29 cellular contexts compared by ENCODE assay signal in the genomic region with DNA sequence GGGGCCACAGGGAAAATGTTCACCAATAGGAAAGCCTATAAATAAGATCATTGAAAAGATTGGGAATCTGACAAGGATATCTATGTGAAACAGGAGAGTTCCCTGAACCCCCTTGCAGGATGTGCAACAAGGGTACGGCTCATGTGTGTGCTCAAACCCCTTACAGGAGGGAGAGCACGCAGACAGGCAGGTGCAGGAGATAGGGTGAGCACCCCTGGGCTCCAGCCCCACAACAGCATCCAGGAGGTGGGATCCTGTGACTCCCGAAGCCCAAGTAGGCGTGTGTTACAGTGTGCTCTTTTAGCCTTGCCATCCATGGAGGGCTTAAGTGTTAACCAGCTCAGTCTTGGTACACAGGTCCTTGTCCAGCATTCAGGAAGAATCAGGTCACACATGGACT.
DNase-seq lines count a peak whose midpoint lies in the region; ATAC-seq, FAIRE-seq and TF ChIP-seq lines count a peak whose summit lies in the region.
"Had no signal": no experiment of that assay in that cellular context is flagged by ENCODE, and none has a peak within 500 bp of the region (broad histone marks: within the 10 kb centered on the region; RNA-seq: fewer than 3 reads in every experiment).

No MANE protein-coding gene starts in this region.

- H2BK5ac ChIP-seq in trophoblast cell (ENCODE audit: low read depth, low read length, poor library complexity), result no peak overlapping the region

- H3K14ac ChIP-seq in trophoblast cell (ENCODE audit: low read length), result no peak overlapping the region

- WGBS in trophoblast cell (ENCODE audit: extremely low coverage, insufficient coverage, insufficient read length), result no CpG with 5 or more reads among the region's 4 CpGs

- H2AK5ac ChIP-seq in trophoblast cell (ENCODE audit: low read length), result peak overlapping the region; percentile 11

- DNase-seq in HTR-8/SVneo (ENCODE audit: insufficient read length, low spot score), result no peak
- peak; percentile 60 for DNase-seq in chondrocyte (ENCODE audit: low spot score)
- DNase-seq in trophoblast cell, result no peak
- peak; percentile 9 for DNase-seq in upper lobe of right lung
- no peak for DNase-seq in AG08395 (ENCODE audit: low spot score)
- DNase-seq in HEK293T (ENCODE audit: extremely low spot score), result no peak
- DNase-seq in SIG-M5 (lab: John Stamatoyannopoulos, UW), result no peak
- DNase-seq: 8988T; ACHN; AML-193; CD4-positive, alpha-beta memory T cell; CD4-positive, CD25-positive, alpha-beta regulatory T cell; CD8-positive, alpha-beta memory T cell; COR-L47; DMS 273 treated with DMSO at 0.1 percent for 48 hours; DMS153; DMS53; DMS79; DND-41; EL; GDM1 had no signal

- no peaks in the 10 kb centered on the region for H3K27me3 ChIP-seq in trophoblast cell (ENCODE audit: insufficient read depth, low read length)
- H3K27me3 ChIP-seq in upper lobe of right lung, result peaks cover 25% of the 10 kb centered on the region

- peak overlapping the region; percentile 63 for H2BK12ac ChIP-seq in trophoblast cell (ENCODE audit: low read length)

- no peaks in the 10 kb centered on the region for H3K36me3 Mint-ChIP-seq in chondrocyte (ENCODE audit: low read depth)
- H3K36me3 Mint-ChIP-seq: CD4-positive, alpha-beta memory T cell; CD4-positive, CD25-positive, alpha-beta regulatory T cell; CD8-positive, alpha-beta memory T cell had no signal

- H3K4me3 Mint-ChIP-seq in chondrocyte (ENCODE audit: unreplicated experiment), result no peak overlapping the region
- H3K4me3 Mint-ChIP-seq: B cell; CD4-positive, alpha-beta memory T cell; CD4-positive, CD25-positive, alpha-beta regulatory T cell; CD8-positive, alpha-beta memory T cell had no signal

- H3K4ac ChIP-seq in trophoblast cell (ENCODE audit: low read depth, low read length), result no peak overlapping the region

- H4K8ac ChIP-seq in trophoblast cell (ENCODE audit: low read depth, low read length), result no peak overlapping the region

- H3K4me1 ChIP-seq in trophoblast cell (ENCODE audit: control insufficient read depth in 1 of 2, insufficient read depth in 2 of 2, low read length in 2 of 2) (peaks cover 18 to 19% of the 10 kb centered on the region in 2 experiments), upper lobe of right lung (no peaks in the 10 kb centered on the region)

- POLR2A ChIA-PET in HEK293T (lab: Yijun Ruan, JAX), result no interaction called here

- no peaks in the 10 kb centered on the region for H3K9me3 Mint-ChIP-seq in chondrocyte (ENCODE audit: low read depth)
- H3K9me3 Mint-ChIP-seq: CD4-positive, CD25-positive, alpha-beta regulatory T cell had no signal

- no peak overlapping the region for H3K4me2 ChIP-seq in trophoblast cell (ENCODE audit: low read length)
- H3K4me2 ChIP-seq: BLaER1 treated with 17β-estradiol and CSF1 and Interleukin-3, amounts not matched to agents 10 nM and 100 nM had no signal

- no peak for TF ChIP-seq CTCF in chondrocyte (IDR thresholded peaks at IDR 0.05)
- no peak for TF ChIP-seq CTCF in upper lobe of right lung (IDR thresholded peaks at IDR 0.05)

- H3K4me3 ChIP-seq in trophoblast cell (ENCODE audit: low read depth, low read length), result no peak overlapping the region
- H3K4me3 ChIP-seq in upper lobe of right lung, result no peak overlapping the region
- H3K4me3 ChIP-seq: BLaER1 treated with 17β-estradiol and CSF1 and Interleukin-3, amounts not matched to agents 10 nM and 100 nM; GM12878 had no signal

- H4K12ac ChIP-seq in trophoblast cell (ENCODE audit: low read depth, low read length), result no peak overlapping the region

- intact Hi-C loops in upper lobe of right lung (cut with DNase I), result no loop called here

- H2BK120ac ChIP-seq in trophoblast cell (ENCODE audit: insufficient read depth, low read length, poor library complexity), result no peak overlapping the region

- no peak overlapping the region for H3K23ac ChIP-seq in trophoblast cell (ENCODE audit: low read length)

- H3K18ac ChIP-seq in trophoblast cell (ENCODE audit: low read length), result no peak overlapping the region

- peaks cover 18% of the 10 kb centered on the region for H3K79me1 ChIP-seq in trophoblast cell (ENCODE audit: low read length)

- no peak overlapping the region for H2AFZ ChIP-seq in trophoblast cell (ENCODE audit: insufficient read depth, low read length, poor library complexity)

- H4K91ac ChIP-seq in trophoblast cell (ENCODE audit: low read depth, low read length), result peak overlapping the region; percentile 10

- peaks cover 5% of the 10 kb centered on the region for H3K79me2 ChIP-seq in trophoblast cell (ENCODE audit: control insufficient read depth, insufficient read depth, low read length, poor library complexity)

- CTCF ChIA-PET in HEK293T (lab: Yijun Ruan, JAX), result interaction anchor here (0.6 kb wide), 1 partner anchor 432 kb away, joined by 3 read pairs; no protein-coding TSS in a partner anchor

- H3K9ac ChIP-seq in trophoblast cell (ENCODE audit: low read length), result no peak overlapping the region
- H3K9ac ChIP-seq: BLaER1 treated with 17β-estradiol and CSF1 and Interleukin-3, amounts not matched to agents 10 nM and 100 nM had no signal

- H3K36me3 ChIP-seq in trophoblast cell (ENCODE audit: control insufficient read depth in 1 of 2, insufficient read depth in 2 of 2, low read length in 2 of 2) (no peaks in the 10 kb centered on the region), upper lobe of right lung (no peaks in the 10 kb centered on the region)
- H3K36me3 ChIP-seq: BLaER1 treated with 17β-estradiol and CSF1 and Interleukin-3, amounts not matched to agents 10 nM and 100 nM had no signal

- ATAC-seq in upper lobe of right lung (no peak), HG03045 (IDR thresholded peaks at IDR 0.05; ENCODE audit: unreplicated experiment) (no peak)
- ATAC-seq: GM12878 had no signal

- H3K9me3 ChIP-seq in trophoblast cell (ENCODE audit: insufficient read depth, low read depth, low read length) (peaks cover 3% of the 10 kb centered on the region), upper lobe of right lung (no peaks in the 10 kb centered on the region)
- H3K9me3 ChIP-seq: BLaER1 treated with 17β-estradiol and CSF1 and Interleukin-3, amounts not matched to agents 10 nM and 100 nM had no signal

- H3K27ac Mint-ChIP-seq in chondrocyte (ENCODE audit: unreplicated experiment), result no peak overlapping the region
- H3K27ac Mint-ChIP-seq: B cell; CD4-positive, alpha-beta memory T cell; CD4-positive, CD25-positive, alpha-beta regulatory T cell; CD8-positive, alpha-beta memory T cell had no signal

- peaks cover 24% of the 10 kb centered on the region for H3K4me1 Mint-ChIP-seq in chondrocyte (ENCODE audit: low read depth)
- H3K4me1 Mint-ChIP-seq: B cell had no signal

- peak; percentile 92 for FAIRE-seq in HTR-8/SVneo (lab: Jason Lieb, UNC)
- FAIRE-seq: A204.1, GM12878, GM12892, GM18507 had no signal

- H3K27ac ChIP-seq in trophoblast cell (ENCODE audit: low read depth, low read length), result no peak overlapping the region
- H3K27ac ChIP-seq in upper lobe of right lung, result no peak overlapping the region
- H3K27ac ChIP-seq: BLaER1 treated with 17β-estradiol and CSF1 and Interleukin-3, amounts not matched to agents 10 nM and 100 nM; C4-2B had no signal

- no peaks in the 10 kb centered on the region for H3K27me3 Mint-ChIP-seq in chondrocyte (ENCODE audit: low read depth)

TF ChIP-seq in HEK293T, 16 proteins besides CTCF, POLR2A, EP300 and RAD21:
- TF ChIP-seq SP1 (IDR thresholded peaks at IDR 0.05) (no peak), TARDBP (IDR thresholded peaks at IDR 0.05) (no peak), LEF1 (IDR thresholded peaks at IDR 0.05; ENCODE audit: borderline replicate concordance) (no peak), HDGF (IDR thresholded peaks at IDR 0.05; ENCODE audit: borderline replicate concordance) (no peak), FOXM1 (IDR thresholded peaks at IDR 0.05; ENCODE audit: borderline replicate concordance) (no peak)

Comparison
In these comparisons a context has a peak if more than half of its experiments do, and no peak if none do; other contexts are left out.
1. DNase-seq: peak in chondrocyte (single experiment) and upper lobe of right lung (single experiment); none in HTR-8/SVneo (single experiment), trophoblast cell (0 of 2), AG08395 (single experiment), HEK293T (single experiment) and SIG-M5 (single experiment).